11 cellular contexts compared by ENCODE assay signal in genomic region chrX:153953892-153954617, GRCh38. TPM values are rescaled to one million over a fixed set of nuclear protein-coding genes. Genes with fewer than 3 reads are reported as not detected.
DNase-seq lines count a peak whose midpoint lies in the region; ATAC-seq and TF ChIP-seq lines count a peak whose summit lies in the region.
"Had no signal": no experiment of that assay in that cellular context is flagged by ENCODE, and none has a peak within 500 bp of the region (broad histone marks: within the 10 kb centered on the region; RNA-seq: fewer than 3 reads in every experiment).

No MANE protein-coding gene starts in this region.

- CTCF ChIA-PET in IMR-90 (lab: Yijun Ruan, JAX): no interaction called here

- TF ChIP-seq POLR2A in IMR-90 (IDR thresholded peaks at IDR 0.05; ENCODE audit: low read depth, low read length) (no peak), esophagus squamous epithelium (IDR thresholded peaks at IDR 0.05) (no peak)

- no peak overlapping the region for H4K5ac ChIP-seq in IMR-90 (ENCODE audit: low read depth, low read length)

- no TSS peak for BruUV-seq in IMR-90 (replicated peaks; lab: Mats Ljungman, UMichigan)

- in situ Hi-C loops in IMR-90 (cut with MboI; ENCODE audit: low sequenced_read_pairs): no loop called here

- no peak overlapping the region for H3K4me3 ChIP-seq in IMR-90 (ENCODE audit: insufficient read depth, low read depth, low read length)
- H3K4me3 ChIP-seq in esophagus squamous epithelium: peak overlapping the region in 2 of 4 donors; percentile 19 to 37
- no peak overlapping the region for H3K4me3 ChIP-seq in retinal pigment epithelial cell (ENCODE audit: low read length)
- H3K4me3 ChIP-seq: ovary had no signal

- no peak overlapping the region for H3K27ac ChIP-seq in IMR-90 (ENCODE audit: insufficient read depth, low read length)
- H3K27ac ChIP-seq in esophagus squamous epithelium: peak overlapping the region; percentile 14 to 82 (median 72)
- H3K27ac ChIP-seq: C4-2B, ovary had no signal

- peaks cover 0 to 6% of the 10 kb centered on the region in 2 experiments; a peak in 2 of 4 replicates for H3K79me1 ChIP-seq in IMR-90 (ENCODE audit: low read depth in 1 of 2, low read length in 2 of 2)

- H3K4me1 ChIP-seq in IMR-90 (ENCODE audit: control insufficient read depth, insufficient read depth, low read length) (peaks cover 4% of the 10 kb centered on the region), esophagus squamous epithelium (peaks cover 0 to 21% (median 0%) of the 10 kb centered on the region in 3 donors)

- no peak overlapping the region for H2BK5ac ChIP-seq in IMR-90 (ENCODE audit: low read depth, low read length, poor library complexity, severe bottlenecking)

- DNase-seq in D341Med (ENCODE audit: low spot score) (peak; percentile 45), IMR-90 (no peak), esophagus squamous epithelium (lab: John Stamatoyannopoulos, UW) (no peak), retinal pigment epithelial cell (ENCODE audit: low read depth) (no peak), occipital lobe (lab: John Stamatoyannopoulos, UW) (no peak), NAMALWA (ENCODE audit: low spot score) (no peak)
- DNase-seq: NCI-H524 treated with DMSO at 0.1 percent for 48 hours had no signal

- no peak overlapping the region for H3K9ac ChIP-seq in IMR-90 (ENCODE audit: low read depth, low read length)

- H3K36me3 ChIP-seq in IMR-90 (ENCODE audit: control insufficient read depth, insufficient read depth, low read length) (peaks cover 79% of the 10 kb centered on the region), esophagus squamous epithelium (peaks cover 39 to 97% (median 47%) of the 10 kb centered on the region in 3 donors)
- H3K36me3 ChIP-seq: ovary had no signal

- no peak overlapping the region for H2BK120ac ChIP-seq in IMR-90 (ENCODE audit: low read depth, low read length)

- no peak overlapping the region for H3K14ac ChIP-seq in IMR-90 (replicated peaks; ENCODE audit: low read depth, low read length)

- no peak for TF ChIP-seq RAD21 in IMR-90 (IDR thresholded peaks at IDR 0.05; ENCODE audit: low read length)

- no peaks in the 10 kb centered on the region for H3K9me1 ChIP-seq in IMR-90 (ENCODE audit: insufficient read depth, low read length)

- H2BK20ac ChIP-seq in IMR-90 (ENCODE audit: low read depth, low read length): no peak overlapping the region

- POLR2A ChIA-PET in IMR-90 (lab: Charles Lee; ENCODE audit: unreplicated experiment): no interaction called here

- no peak overlapping the region for H3K4me2 ChIP-seq in IMR-90 (ENCODE audit: low read depth, low read length)

- no peak overlapping the region for H3K23ac ChIP-seq in IMR-90 (ENCODE audit: low read depth, low read length)

- no peak overlapping the region for H3K18ac ChIP-seq in IMR-90 (ENCODE audit: low read depth, low read length)

- intact Hi-C loops in IMR-90 (cut with micrococcal nuclease) (loop anchor here (1.0 kb wide), 1 partner anchor 190 kb away; the partner anchor contains the start of gene PLXNB3), esophagus squamous epithelium (cut with DNase I) (no loop called here)

- H4K91ac ChIP-seq in IMR-90 (ENCODE audit: insufficient read depth, low read depth, low read length): no peak overlapping the region

- no peak overlapping the region for H2BK15ac ChIP-seq in IMR-90 (ENCODE audit: low read depth, low read length)

- TF ChIP-seq CTCF in IMR-90 (conservative IDR thresholded peaks at IDR 0.05; ENCODE audit: low read depth, low read length) (no peak), esophagus squamous epithelium (IDR thresholded peaks at IDR 0.05) (no peak), retinal pigment epithelial cell (conservative IDR thresholded peaks at IDR 0.05; ENCODE audit: low read depth, low read length) (peak; percentile 7)

- no peak overlapping the region for H2AK5ac ChIP-seq in IMR-90 (ENCODE audit: low read depth, low read length)

- ATAC-seq in IMR-90 (ENCODE audit: low read depth): no peak
- ATAC-seq in HG02870 (IDR thresholded peaks at IDR 0.05; ENCODE audit: unreplicated experiment): no peak
- no peak for ATAC-seq in GM21360 (IDR thresholded peaks at IDR 0.05; ENCODE audit: unreplicated experiment)

- H3K4ac ChIP-seq in IMR-90 (ENCODE audit: low read depth, low read length): no peak overlapping the region

- H4K20me1 ChIP-seq in IMR-90 (ENCODE audit: insufficient read depth, low read length): no peaks in the 10 kb centered on the region

- 83% methylated on average over 5 of the region's 34 CpGs; no CpG with 5 or more reads in 1 of the 2 experiments for WGBS in IMR-90 (ENCODE audit: extremely low coverage in 2 of 2, insufficient read length in 1 of 2), 2 experiments
- 70 to 81% methylated on average over 2 to 6 of the region's 34 CpGs for WGBS in esophagus squamous epithelium, 2 donors

- dilution Hi-C loops in IMR-90 (cut with HindIII; ENCODE audit: low sequenced_read_pairs, unreplicated experiment): no loop called here

- H3K9me3 ChIP-seq in IMR-90 (ENCODE audit: control insufficient read depth, insufficient read depth, low read length): no peaks in the 10 kb centered on the region
- H3K9me3 ChIP-seq in esophagus squamous epithelium: no peaks in the 10 kb centered on the region
- H3K9me3 ChIP-seq: ovary had no signal

- no peak overlapping the region for H3K56ac ChIP-seq in IMR-90 (ENCODE audit: extremely low read depth, insufficient read depth, low read length)

- no peak overlapping the region for H2AFZ ChIP-seq in IMR-90 (replicated peaks; ENCODE audit: low read length, poor library complexity)

- H2AK9ac ChIP-seq in IMR-90 (replicated peaks; ENCODE audit: low read depth, low read length, poor library complexity): peak overlapping the region; percentile 45

- no peak overlapping the region for H4K8ac ChIP-seq in IMR-90 (ENCODE audit: low read depth in 2 of 2, low read length in 2 of 2)

- H3K27me3 ChIP-seq in IMR-90 (ENCODE audit: control insufficient read depth, insufficient read depth, low read length) (no peaks in the 10 kb centered on the region), esophagus squamous epithelium (no peaks in the 10 kb centered on the region)
- H3K27me3 ChIP-seq: ovary had no signal

TF ChIP-seq in IMR-90, 13 proteins besides CTCF, POLR2A, EP300 and RAD21 (continues in another document):
- TF ChIP-seq ELK1 (IDR thresholded peaks at IDR 0.05; ENCODE audit: borderline replicate concordance, low read depth, low read length) (no peak), MAZ (IDR thresholded peaks at IDR 0.05; ENCODE audit: borderline replicate concordance, low read depth, low read length) (no peak), BHLHE40 (IDR thresholded peaks at IDR 0.05; ENCODE audit: low read depth, low read length) (no peak), SMC3 (IDR thresholded peaks at IDR 0.05; ENCODE audit: low read depth, low read length) (no peak), RFX5 (IDR thresholded peaks at IDR 0.05; ENCODE audit: low read depth, low read length) (no peak), USF2 (IDR thresholded peaks at IDR 0.05; ENCODE audit: low read depth, low read length) (no peak), RCOR1 (IDR thresholded peaks at IDR 0.05; ENCODE audit: insufficient replicate concordance, low read length) (no peak), MXI1 (IDR thresholded peaks at IDR 0.05; ENCODE audit: borderline replicate concordance, low read depth, low read length) (no peak)

RNA-seq across cellular contexts. Expression of gene RENBP, which starts 9.6 kb away (rescaled TPM):
- total RNA-seq in IMR-90 (2012; rRNA removed): 0.18 TPM in 1 of 2 replicates, not detected in the other
- 0.10 and 0.15 TPM in 2 replicates for polyA plus RNA-seq in IMR-90 (2012; rRNA removed)
- 0.13 TPM in 1 of 2 replicates, not detected in the other for polyA plus RNA-seq in IMR-90 (2012; cell fraction: cytosol; rRNA removed)
- 0.35 and 0.52 TPM in 2 replicates for polyA plus RNA-seq in IMR-90 (2012; cell fraction: nucleus; rRNA removed; ENCODE audit: low replicate concordance)
- total RNA-seq in esophagus squamous epithelium: 1 to 10 TPM in 2 of 4 donors, under 1 TPM in 1, not detected in 1; 0.45 to 7.6 (median 3.1) TPM
- total RNA-seq in occipital lobe: 2.8 TPM

RNA-seq across cellular contexts. Expression of gene HCFC1, which starts 17.6 kb away (rescaled TPM):
- total RNA-seq in IMR-90 (2012; rRNA removed): 3.2 and 4.4 TPM in 2 replicates
- 17.6 and 19.0 TPM in 2 replicates for polyA plus RNA-seq in IMR-90 (2012; rRNA removed)
- polyA plus RNA-seq in IMR-90 (2012; cell fraction: cytosol; rRNA removed): 12.9 and 16.8 TPM in 2 replicates
- polyA plus RNA-seq in IMR-90 (2012; cell fraction: nucleus; rRNA removed; ENCODE audit: low replicate concordance): 21.4 and 46.2 TPM in 2 replicates
- 10 to 100 TPM; 22.2 to 54.0 (median 37.0) TPM for total RNA-seq in esophagus squamous epithelium
- total RNA-seq in occipital lobe: 12.6 TPM

RNA-seq across cellular contexts. Expression of gene TMEM187, which starts 18.5 kb away (rescaled TPM):
- total RNA-seq in IMR-90 (2012; rRNA removed) (2.8 and 3.4 TPM in 2 replicates), esophagus squamous epithelium (1 to 10 TPM; 2.5 to 4.1 (median 3.8) TPM), occipital lobe (2.7 TPM)
- polyA plus RNA-seq in IMR-90 (2012; rRNA removed): 6.2 and 6.3 TPM in 2 replicates
- polyA plus RNA-seq in IMR-90 (2012; cell fraction: cytosol; rRNA removed): 4.8 and 12.1 TPM in 2 replicates
- 3.3 and 9.5 TPM in 2 replicates for polyA plus RNA-seq in IMR-90 (2012; cell fraction: nucleus; rRNA removed; ENCODE audit: low replicate concordance)

RNA-seq across cellular contexts. Expression of gene NAA10, which starts 19.2 kb away (rescaled TPM):
- total RNA-seq in IMR-90 (2012; rRNA removed) (98.6 and 118 TPM in 2 replicates), esophagus squamous epithelium (10 to 100 TPM; 42.5 to 92.5 (median 87.6) TPM), occipital lobe (17.6 TPM)
- 150 and 172 TPM in 2 replicates for polyA plus RNA-seq in IMR-90 (2012; rRNA removed)
- 86.7 and 192 TPM in 2 replicates for polyA plus RNA-seq in IMR-90 (2012; cell fraction: cytosol; rRNA removed)
- polyA plus RNA-seq in IMR-90 (2012; cell fraction: nucleus; rRNA removed; ENCODE audit: low replicate concordance): 176 and 320 TPM in 2 replicates

RNA-seq across cellular contexts. Expression of gene ARHGAP4, which starts 28.0 kb away (rescaled TPM):
- total RNA-seq in IMR-90 (2012; rRNA removed) (0.18 and 0.28 TPM in 2 replicates), esophagus squamous epithelium (10 to 100 TPM in 1 of 4 donors, 1 to 10 TPM in 3; 3.9 to 18.3 (median 7.6) TPM), occipital lobe (6.6 TPM)
- 0.72 and 0.79 TPM in 2 replicates for polyA plus RNA-seq in IMR-90 (2012; rRNA removed)
- polyA plus RNA-seq in IMR-90 (2012; cell fraction: cytosol; rRNA removed): 0.11 and 0.22 TPM in 2 replicates
- 3.0 and 7.9 TPM in 2 replicates for polyA plus RNA-seq in IMR-90 (2012; cell fraction: nucleus; rRNA removed; ENCODE audit: low replicate concordance)
